Comparison of ENCODE assay signal across 16 cellular contexts in genomic region chr3:129809297-129809696, GRCh38.
A peak's percentile ranks its signal among the peaks of the same experiment; 100 is the strongest.
DNase-seq lines count a peak whose midpoint lies in the region; FAIRE-seq and TF ChIP-seq lines count a peak whose summit lies in the region.
"Had no signal": no experiment of that assay in that cellular context is flagged by ENCODE, and none has a peak within 500 bp of the region (broad histone marks: within the 10 kb centered on the region; RNA-seq: fewer than 3 reads in every experiment).

No MANE protein-coding gene starts in this region.

- H3K27ac Mint-ChIP-seq in HFFc6, result no peak overlapping the region
- no peak overlapping the region for H3K27ac Mint-ChIP-seq in endothelial cell (ENCODE audit: unreplicated experiment)
- H3K27ac Mint-ChIP-seq: CD8-positive, alpha-beta T cell had no signal

- H3K79me2 ChIP-seq in SK-N-SH (ENCODE audit: insufficient read depth), result peaks cover 14% of the 10 kb centered on the region; the same call in 1 of the 2 replicates

- H3K4me1 ChIP-seq in SK-N-SH (ENCODE audit: control insufficient read depth in 1 of 2, insufficient read depth in 2 of 2, low read depth in 1 of 2, low read length in 1 of 2) (peaks cover 5 to 6% of the 10 kb centered on the region in 2 experiments; a peak in 3 of 4 replicates), small intestine (ENCODE audit: control insufficient read depth in 2 of 2, insufficient read depth in 1 of 2, low read depth in 1 of 2, low read length in 1 of 2) (no peaks in the 10 kb centered on the region)

- no peak for TF ChIP-seq EP300 in SK-N-SH (IDR thresholded peaks at IDR 0.05; ENCODE audit: borderline replicate concordance in 1 of 2, low read depth in 1 of 2, low read length in 1 of 2)

- peaks cover 5% of the 10 kb centered on the region for H3F3A ChIP-seq in SK-N-SH (replicated peaks; ENCODE audit: insufficient read depth)

- H3K9me3 ChIP-seq in SK-N-SH (no peaks in the 10 kb centered on the region), small intestine (ENCODE audit: control insufficient read depth, low read depth) (no peaks in the 10 kb centered on the region)

- POLR2A ChIA-PET in SK-N-SH (lab: Yijun Ruan, JAX), result no interaction called here

- no peaks in the 10 kb centered on the region; the same call in 1 of the 2 replicates for H3K27me3 Mint-ChIP-seq in HFFc6 (ENCODE audit: insufficient read depth)
- H3K27me3 Mint-ChIP-seq in endothelial cell (ENCODE audit: unreplicated experiment), result no peaks in the 10 kb centered on the region

- CTCF ChIA-PET in SK-N-SH (lab: Yijun Ruan, JAX), result interaction anchor here (0.6 to 1.8 kb wide), 6 partner anchors 15 to 791 kb away, joined by 3 to 7 read pairs (median 3); no protein-coding TSS in a partner anchor

- H3K4me3 ChIP-seq in SK-N-SH (ENCODE audit: low read depth in 2 of 2, low read length in 1 of 2) (no peak overlapping the region), small intestine (ENCODE audit: low read depth in 1 of 2, low read length in 2 of 2) (no peak overlapping the region)
- H3K4me3 ChIP-seq: BLaER1 treated with 17β-estradiol and CSF1 and Interleukin-3, amounts not matched to agents 10 nM and 100 nM; SK-N-MC had no signal

- intact Hi-C loops in posterior cingulate gyrus (cut with DNase I), result no loop called here

- no peaks in the 10 kb centered on the region for H3K4me1 Mint-ChIP-seq in HFFc6 (ENCODE audit: low read depth)
- peaks cover 26% of the 10 kb centered on the region for H3K4me1 Mint-ChIP-seq in endothelial cell (ENCODE audit: unreplicated experiment)

- no peak overlapping the region for H3K4me3 Mint-ChIP-seq in HFFc6
- H3K4me3 Mint-ChIP-seq in endothelial cell (ENCODE audit: unreplicated experiment), result no peak overlapping the region
- H3K4me3 Mint-ChIP-seq: CD8-positive, alpha-beta T cell had no signal

- H2AFZ ChIP-seq in SK-N-SH (ENCODE audit: low read depth), result no peak overlapping the region

- DNase-seq in HFFc6 (no peak), SK-N-SH (peak; percentile 26), endothelial cell (ENCODE audit: low spot score) (no peak), small intestine (no peak), GDM1 (lab: John Stamatoyannopoulos, UW) (no peak), posterior cingulate gyrus (no peak)
- DNase-seq in stimulated activated CD4-positive, alpha-beta T cell treated with anti-CD3 and anti-CD28 coated beads, Interleukin-2, amount 100 ng/mL, for 48 hours, result no peak
- DNase-seq: CD8-positive, alpha-beta T cell; DMS53; NCI-H1105; NCI-H187; NCI-H2171; NCI-H526; Right ventricle myocardium superior had no signal

- H3K4me2 ChIP-seq in SK-N-SH, result no peak overlapping the region
- H3K4me2 ChIP-seq: BLaER1 treated with 17β-estradiol and CSF1 and Interleukin-3, amounts not matched to agents 10 nM and 100 nM had no signal

- FAIRE-seq in small intestine (lab: Jason Lieb, UNC), result peak; percentile 10

- H3K9me3 Mint-ChIP-seq in HFFc6 (no peaks in the 10 kb centered on the region), endothelial cell (ENCODE audit: unreplicated experiment) (no peaks in the 10 kb centered on the region)

- TF ChIP-seq RAD21 in SK-N-SH (IDR thresholded peaks at IDR 0.05; ENCODE audit: low read length), result no peak

- H3K9me2 ChIP-seq in SK-N-SH, result no peaks in the 10 kb centered on the region

- peak overlapping the region in 1 of 2 experiments; percentile 79; a peak in 1 of 4 replicates for H3K27ac ChIP-seq in SK-N-SH (ENCODE audit: low read depth in 2 of 2, low read length in 1 of 2)
- no peak overlapping the region for H3K27ac ChIP-seq in small intestine (ENCODE audit: low read depth in 1 of 2, low read length in 1 of 2)
- H3K27ac ChIP-seq: BLaER1 treated with 17β-estradiol and CSF1 and Interleukin-3, amounts not matched to agents 10 nM and 100 nM; SK-N-MC had no signal

- H3K36me3 ChIP-seq in SK-N-SH (replicated peaks in 1 of 2; ENCODE audit: control insufficient read depth in 1 of 2, insufficient read depth in 2 of 2, low read length in 1 of 2) (no peaks in the 10 kb centered on the region), small intestine (ENCODE audit: control insufficient read depth in 2 of 2, insufficient read depth in 2 of 2, low read length in 2 of 2) (no peaks in the 10 kb centered on the region)

- H3K36me3 Mint-ChIP-seq in HFFc6 (ENCODE audit: low read depth), result no peaks in the 10 kb centered on the region
- no peaks in the 10 kb centered on the region for H3K36me3 Mint-ChIP-seq in endothelial cell (ENCODE audit: low read depth, unreplicated experiment)

- TF ChIP-seq CTCF in HFFc6 (IDR thresholded peaks at IDR 0.05) (peak; percentile 29; the same call in 1 of the 2 replicates), SK-N-SH (IDR thresholded peaks at IDR 0.05) (no peak), endothelial cell (IDR thresholded peaks at IDR 0.05; ENCODE audit: unreplicated experiment) (peak; percentile 16)

- no peaks in the 10 kb centered on the region for H4K20me1 ChIP-seq in SK-N-SH (ENCODE audit: insufficient read depth)

- H3K27me3 ChIP-seq in SK-N-SH (ENCODE audit: insufficient read depth) (no peaks in the 10 kb centered on the region), small intestine (ENCODE audit: control insufficient read depth in 2 of 2, insufficient read depth in 2 of 2, low read length in 2 of 2) (no peaks in the 10 kb centered on the region)
- H3K27me3 ChIP-seq: BLaER1 treated with 17β-estradiol and CSF1 and Interleukin-3, amounts not matched to agents 10 nM and 100 nM had no signal

- no peak overlapping the region for H3K9ac ChIP-seq in SK-N-SH
- H3K9ac ChIP-seq: BLaER1 treated with 17β-estradiol and CSF1 and Interleukin-3, amounts not matched to agents 10 nM and 100 nM had no signal

TF ChIP-seq in SK-N-SH, 30 proteins besides CTCF, POLR2A, EP300 and RAD21:
- TF ChIP-seq TCF12 (IDR thresholded peaks at IDR 0.05), result no peak
- TF ChIP-seq RCOR1 (IDR thresholded peaks at IDR 0.05; ENCODE audit: low read length), result peak; percentile 37; the same call in 1 of the 2 replicates
- TF ChIP-seq GATA2 (CRISPR knock-in tag; IDR thresholded peaks at IDR 0.05), result peak; percentile 41; the same call in 1 of the 2 replicates
- TF ChIP-seq FOSL2 (IDR thresholded peaks at IDR 0.05; ENCODE audit: borderline replicate concordance, low read depth), result no peak
- TF ChIP-seq ELF1 (IDR thresholded peaks at IDR 0.05), result no peak
